In the genomic region with DNA sequence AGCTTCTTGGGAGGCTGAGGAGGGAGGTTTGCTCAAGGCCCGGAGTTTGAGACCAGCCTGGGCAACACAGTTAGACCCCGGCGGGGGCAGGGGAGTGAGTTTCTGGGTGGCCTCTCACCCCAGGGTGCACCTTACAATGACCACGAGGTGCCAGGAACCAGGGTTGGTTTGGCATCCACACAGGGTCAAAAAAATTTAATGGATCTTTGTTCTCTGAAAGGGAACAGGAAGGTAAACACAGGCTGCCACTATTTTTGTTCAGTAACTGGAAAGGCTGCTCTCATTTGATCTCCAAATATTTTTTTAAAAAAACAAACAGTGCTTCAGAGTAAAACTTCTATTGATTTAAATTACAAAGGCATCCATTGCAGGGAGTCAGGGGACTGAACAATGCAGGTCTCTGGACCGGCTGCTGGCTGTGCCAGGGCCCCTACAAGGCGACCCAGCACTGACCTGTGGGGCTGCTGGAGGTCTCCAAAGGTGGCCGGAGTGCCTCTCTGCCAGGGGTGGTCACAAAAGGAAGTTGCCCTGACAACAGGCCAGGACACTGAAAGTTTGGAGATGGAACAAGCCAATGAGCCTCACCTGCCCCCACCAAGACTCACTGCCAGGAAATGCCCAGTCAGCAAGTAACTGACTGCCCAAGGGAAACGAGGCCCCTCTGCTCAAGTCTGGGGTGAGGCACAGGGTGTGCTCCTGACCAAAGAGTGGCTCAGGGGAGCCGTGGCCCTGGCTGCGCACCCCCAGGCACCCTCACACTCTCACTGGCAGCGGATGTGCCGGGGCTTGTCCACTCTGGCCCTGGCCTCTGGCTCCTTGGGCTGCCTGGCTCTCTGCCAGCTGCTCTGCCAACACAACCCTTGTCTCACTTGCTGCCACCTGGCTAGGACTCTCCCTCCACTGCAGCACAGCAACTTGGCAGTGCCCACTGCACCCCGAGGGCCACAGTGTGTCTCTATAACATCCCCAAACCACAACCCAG, we compare ENCODE assay signal across 8 cellular contexts. TPM values are rescaled to one million over a fixed set of nuclear protein-coding genes. Genes with fewer than 3 reads are reported as not detected.
DNase-seq lines count a peak whose midpoint lies in the region; ATAC-seq and TF ChIP-seq lines count a peak whose summit lies in the region.

No MANE protein-coding gene starts in this region.

- TF ChIP-seq CTCF in type B pancreatic cell (conservative IDR thresholded peaks at IDR 0.05) = no peak

- H3K27ac Mint-ChIP-seq in type B pancreatic cell = peak overlapping the region; percentile 82
- no peak overlapping the region for H3K27ac Mint-ChIP-seq in natural killer cell treated with Interleukin-12 subunit alpha and Interleukin-12 subunit beta and Interleukin-15 and Interleukin-18, amount 100 ng/mL, for 72 hours

- H3K36me3 Mint-ChIP-seq in type B pancreatic cell = peaks cover 18% of the 10 kb centered on the region
- peaks cover 6% of the 10 kb centered on the region for H3K36me3 Mint-ChIP-seq in natural killer cell treated with Interleukin-12 subunit alpha and Interleukin-12 subunit beta and Interleukin-15 and Interleukin-18, amount 100 ng/mL, for 72 hours

- H3K4me1 Mint-ChIP-seq in type B pancreatic cell (ENCODE audit: unreplicated experiment) = peaks cover 21% of the 10 kb centered on the region
- peaks cover 9 to 13% of the 10 kb centered on the region in 2 donors for H3K4me1 Mint-ChIP-seq in natural killer cell treated with Interleukin-12 subunit alpha and Interleukin-12 subunit beta and Interleukin-15 and Interleukin-18, amount 100 ng/mL, for 72 hours (ENCODE audit: low read depth in 2 of 2)

- no peak for ATAC-seq in natural killer cell treated with Interleukin-12 subunit alpha and Interleukin-12 subunit beta and Interleukin-15 and Interleukin-18, amount 100 ng/mL, for 72 hours

- no peak overlapping the region for H3K4me3 Mint-ChIP-seq in type B pancreatic cell
- H3K4me3 Mint-ChIP-seq in natural killer cell treated with Interleukin-12 subunit alpha and Interleukin-12 subunit beta and Interleukin-15 and Interleukin-18, amount 100 ng/mL, for 72 hours = no peak overlapping the region

- no peaks in the 10 kb centered on the region for H3K27me3 Mint-ChIP-seq in type B pancreatic cell
- no peaks in the 10 kb centered on the region for H3K27me3 Mint-ChIP-seq in natural killer cell treated with Interleukin-12 subunit alpha and Interleukin-12 subunit beta and Interleukin-15 and Interleukin-18, amount 100 ng/mL, for 72 hours

- H3K9me3 Mint-ChIP-seq in type B pancreatic cell = no peaks in the 10 kb centered on the region
- H3K9me3 Mint-ChIP-seq in natural killer cell treated with Interleukin-12 subunit alpha and Interleukin-12 subunit beta and Interleukin-15 and Interleukin-18, amount 100 ng/mL, for 72 hours = no peaks in the 10 kb centered on the region

- DNase-seq in NCI-H1694 treated with DMSO at 0.1 percent for 48 hours (lab: John Stamatoyannopoulos, UW) = peak; percentile 46
- DNase-seq in NCI-H1694 (lab: John Stamatoyannopoulos, UW) = no peak
- peak; percentile 32 for DNase-seq in cerebellar cortex (ENCODE audit: low spot score)
- peak; percentile 60 for DNase-seq in medulla oblongata (ENCODE audit: extremely low spot score)
- DNase-seq in type B pancreatic cell (ENCODE audit: extremely low spot score, unreplicated experiment) = no peak
- no peak for DNase-seq in central memory CD4-positive, alpha-beta T cell
- no peak for DNase-seq in LoVo (ENCODE audit: low spot score)
- no peak for DNase-seq in natural killer cell treated with Interleukin-12 subunit alpha and Interleukin-12 subunit beta and Interleukin-15 and Interleukin-18, amount 100 ng/mL, for 72 hours (ENCODE audit: low spot score)

RNA-seq across cellular contexts. Expression of a gene that starts 51.8 kb away (rescaled TPM):
- total RNA-seq in type B pancreatic cell (ENCODE audit: low replicate concordance) = 29.3 and 34.6 TPM in 2 replicates
- total RNA-seq in natural killer cell treated with Interleukin-12 subunit alpha and Interleukin-12 subunit beta and Interleukin-15 and Interleukin-18, amount 100 ng/mL, for 72 hours = 10 to 100 TPM; 28.3 to 50.4 TPM

Comparison
In these comparisons a context has a peak if more than half of its experiments do, and no peak if none do; other contexts are left out.
1. DNase-seq: peak in NCI-H1694 treated with DMSO at 0.1 percent for 48 hours (single experiment), cerebellar cortex (single experiment) and medulla oblongata (single experiment); none in NCI-H1694 (single experiment), type B pancreatic cell (single experiment), central memory CD4-positive, alpha-beta T cell (single experiment), LoVo (single experiment) and natural killer cell treated with Interleukin-12 subunit alpha and Interleukin-12 subunit beta and Interleukin-15 and Interleukin-18, amount 100 ng/mL, for 72 hours (single experiment).